In the genomic region with DNA sequence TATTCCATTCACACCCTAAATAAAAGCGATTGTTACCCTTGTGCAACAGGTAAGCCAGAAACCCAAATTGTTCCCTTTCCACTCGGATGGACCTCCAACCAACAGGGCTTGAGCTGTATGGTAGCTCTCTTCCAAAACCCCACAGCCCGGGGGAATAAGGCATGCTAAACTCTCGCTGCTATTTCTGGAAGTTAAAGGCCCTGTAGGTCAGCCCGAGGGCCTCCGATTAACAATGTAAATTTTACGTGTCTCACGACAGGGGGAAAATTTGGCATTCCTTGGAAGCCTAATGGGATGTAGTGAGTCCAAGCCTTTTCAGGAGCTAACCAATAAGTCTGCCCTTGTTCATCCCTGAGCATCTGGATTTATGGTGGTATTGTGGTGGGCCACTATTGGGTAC, we compare ENCODE assay signal across 1 cellular context.
A peak's percentile ranks its signal among the peaks of the same experiment; 100 is the strongest.
TF ChIP-seq lines count a peak whose summit lies in the region.

No MANE protein-coding gene starts in this region.

TF ChIP-seq in H1, 55 proteins besides CTCF, POLR2A, EP300 and RAD21:
- TF ChIP-seq RNF2 (IDR thresholded peaks at IDR 0.05; ENCODE audit: borderline replicate concordance, low read depth, low read length, missing control alignments, poor library complexity, severe bottlenecking) (no peak), SP1 (IDR thresholded peaks at IDR 0.05; ENCODE audit: low read depth, low read length) (0 out of 2 replicates have a peak, but pooled peaks have one; percentile 34)
